8 cellular contexts compared by ENCODE assay signal in genomic region chr17:28552201-28552999, GRCh38. TPM values are rescaled to one million over a fixed set of nuclear protein-coding genes. Genes with fewer than 3 reads are reported as not detected.
DNase-seq lines count a peak whose midpoint lies in the region; ATAC-seq and TF ChIP-seq lines count a peak whose summit lies in the region.

Gene UNC119, minus strand, starts transcription at chr17:28552624. Its CDS starts 67 bp downstream, at chr17:28552557.

- BruUV-seq in PC-9 (replicated peaks; lab: Mats Ljungman, UMichigan) = no TSS peak

- H3K4me3 Mint-ChIP-seq in activated T-helper 1 cell treated with anti-CD3 and anti-CD28 coated beads, Interleukin-12 subunit alpha, Interleukin-12 subunit beta, Interleukin-2, Interleukin-4 antibody, amounts not matched to agents 30 ng/mL and 10 ng/mL and 1 ng/mL, durations not matched to agents 14 hours and 24 hours and 36 hours = peak within 1 kb of the TSS; percentile 94
- peak within 1 kb of the TSS; percentile 90 to 97 (median 91) for H3K4me3 Mint-ChIP-seq in naive thymus-derived CD8-positive, alpha-beta T cell
- peak within 1 kb of the TSS; percentile 89 to 99 for H3K4me3 Mint-ChIP-seq in stimulated activated naive B cell treated with anti-CD40 and anti-IgM and Interleukin-4, amounts not matched to agents 10 μg/mL and 1 μg/mL and 100 μg/mL, for 72 hours

- H3K9me3 ChIP-seq in PC-9 (ENCODE audit: insufficient read depth, low read depth) = no peaks in the 10 kb centered on the region

- peak within 1 kb of the TSS; percentile 87 for H2AFZ ChIP-seq in PC-9

- H3K36me3 Mint-ChIP-seq in activated T-helper 1 cell treated with anti-CD3 and anti-CD28 coated beads, Interleukin-12 subunit alpha, Interleukin-12 subunit beta, Interleukin-2, Interleukin-4 antibody, amounts not matched to agents 30 ng/mL and 10 ng/mL and 1 ng/mL, durations not matched to agents 14 hours and 24 hours and 36 hours (ENCODE audit: low read depth) = peaks cover 46% of the 10 kb centered on the region
- peaks cover 0 to 36% (median 19%) of the 10 kb centered on the region in 3 donors for H3K36me3 Mint-ChIP-seq in naive thymus-derived CD8-positive, alpha-beta T cell
- H3K36me3 Mint-ChIP-seq in stimulated activated naive B cell treated with anti-CD40 and anti-IgM and Interleukin-4, amounts not matched to agents 10 μg/mL and 1 μg/mL and 100 μg/mL, for 72 hours = peaks cover 31 to 54% of the 10 kb centered on the region in 2 donors

- H3K36me3 ChIP-seq in PC-9 (ENCODE audit: low read depth) = no peaks in the 10 kb centered on the region

- POLR2A ChIA-PET in PC-9 (lab: Charles Lee; ENCODE audit: unreplicated experiment) = interaction anchor here (0.5 to 0.6 kb wide), 3 partner anchors 24 to 566 kb away, joined by 4 to 12 read pairs (median 4); partner anchors contain the start of gene ALDOC
- POLR2A ChIA-PET in naive thymus-derived CD8-positive, alpha-beta T cell (lab: Charles Lee) = interaction anchor here (1.2 to 7.5 kb wide), 5 partner anchors 13 to 167 kb away, joined by 3 to 81 read pairs (median 4); partner anchors contain the start of genes ALDOC, PIGS, RPL23A and SPAG5

- no peaks in the 10 kb centered on the region for H3K27me3 Mint-ChIP-seq in activated T-helper 1 cell treated with anti-CD3 and anti-CD28 coated beads, Interleukin-12 subunit alpha, Interleukin-12 subunit beta, Interleukin-2, Interleukin-4 antibody, amounts not matched to agents 30 ng/mL and 10 ng/mL and 1 ng/mL, durations not matched to agents 14 hours and 24 hours and 36 hours (ENCODE audit: insufficient read depth)
- no peaks in the 10 kb centered on the region for H3K27me3 Mint-ChIP-seq in naive thymus-derived CD8-positive, alpha-beta T cell
- no peaks in the 10 kb centered on the region for H3K27me3 Mint-ChIP-seq in stimulated activated naive B cell treated with anti-CD40 and anti-IgM and Interleukin-4, amounts not matched to agents 10 μg/mL and 1 μg/mL and 100 μg/mL, for 72 hours

- H3K27ac ChIP-seq in PC-9 = no peak within 1 kb of the TSS

- H3K9me2 ChIP-seq in PC-9 (ENCODE audit: insufficient read depth) = no peaks in the 10 kb centered on the region

- H3K9me3 Mint-ChIP-seq in activated T-helper 1 cell treated with anti-CD3 and anti-CD28 coated beads, Interleukin-12 subunit alpha, Interleukin-12 subunit beta, Interleukin-2, Interleukin-4 antibody, amounts not matched to agents 30 ng/mL and 10 ng/mL and 1 ng/mL, durations not matched to agents 14 hours and 24 hours and 36 hours = no peaks in the 10 kb centered on the region
- H3K9me3 Mint-ChIP-seq in naive thymus-derived CD8-positive, alpha-beta T cell = no peaks in the 10 kb centered on the region
- no peaks in the 10 kb centered on the region for H3K9me3 Mint-ChIP-seq in stimulated activated naive B cell treated with anti-CD40 and anti-IgM and Interleukin-4, amounts not matched to agents 10 μg/mL and 1 μg/mL and 100 μg/mL, for 72 hours

- TF ChIP-seq CTCF in PC-9 (conservative IDR thresholded peaks at IDR 0.05) = no peak
- no peak for TF ChIP-seq CTCF in fibroblast of mammary gland (conservative IDR thresholded peaks at IDR 0.05; ENCODE audit: control insufficient read depth, insufficient read depth, low read depth, low read length)

- H3K27me3 ChIP-seq in PC-9 (ENCODE audit: insufficient read depth, low read depth) = no peaks in the 10 kb centered on the region

- peak within 1 kb of the TSS; percentile 74 for H3K4me3 ChIP-seq in PC-9
- H3K4me3 ChIP-seq in fibroblast of mammary gland (ENCODE audit: control insufficient read depth, low read depth, low read length) = peak within 1 kb of the TSS; percentile 57

- peak within 1 kb of the TSS; percentile 94 for H3K4me2 ChIP-seq in PC-9

- H3K79me2 ChIP-seq in PC-9 (ENCODE audit: low read depth) = peaks cover 5% of the 10 kb centered on the region; the same call in 1 of the 2 replicates

- peaks cover 66% of the 10 kb centered on the region for H3K4me1 Mint-ChIP-seq in activated T-helper 1 cell treated with anti-CD3 and anti-CD28 coated beads, Interleukin-12 subunit alpha, Interleukin-12 subunit beta, Interleukin-2, Interleukin-4 antibody, amounts not matched to agents 30 ng/mL and 10 ng/mL and 1 ng/mL, durations not matched to agents 14 hours and 24 hours and 36 hours (ENCODE audit: low read depth)
- H3K4me1 Mint-ChIP-seq in naive thymus-derived CD8-positive, alpha-beta T cell = peaks cover 43 to 62% (median 53%) of the 10 kb centered on the region in 4 donors
- H3K4me1 Mint-ChIP-seq in stimulated activated naive B cell treated with anti-CD40 and anti-IgM and Interleukin-4, amounts not matched to agents 10 μg/mL and 1 μg/mL and 100 μg/mL, for 72 hours = peaks cover 55 to 62% of the 10 kb centered on the region in 2 donors

- peak within 1 kb of the TSS; percentile 91 for H3K27ac Mint-ChIP-seq in activated T-helper 1 cell treated with anti-CD3 and anti-CD28 coated beads, Interleukin-12 subunit alpha, Interleukin-12 subunit beta, Interleukin-2, Interleukin-4 antibody, amounts not matched to agents 30 ng/mL and 10 ng/mL and 1 ng/mL, durations not matched to agents 14 hours and 24 hours and 36 hours
- peak within 1 kb of the TSS; percentile 71 to 97 (median 93) for H3K27ac Mint-ChIP-seq in naive thymus-derived CD8-positive, alpha-beta T cell
- H3K27ac Mint-ChIP-seq in stimulated activated naive B cell treated with anti-CD40 and anti-IgM and Interleukin-4, amounts not matched to agents 10 μg/mL and 1 μg/mL and 100 μg/mL, for 72 hours = peak within 1 kb of the TSS; percentile 86

- intact Hi-C loops in PC-9 (cut with micrococcal nuclease; ENCODE audit: unreplicated experiment) = no loop called here
- intact Hi-C loops in activated T-helper 1 cell treated with anti-CD3 and anti-CD28 coated beads, Interleukin-12 subunit alpha, Interleukin-12 subunit beta, Interleukin-2, Interleukin-4 antibody, amounts not matched to agents 30 ng/mL and 10 ng/mL and 1 ng/mL, durations not matched to agents 14 hours and 24 hours and 36 hours (cut with micrococcal nuclease) = loop anchor here (1.0 kb wide), 2 partner anchors 19 to 24 kb away; partner anchors contain the start of genes ALDOC and PIGS

- CTCF ChIA-PET in PC-9 (lab: Charles Lee) = interaction anchor here (0.5 to 0.6 kb wide), 2 partner anchors 14 to 92 kb away, joined by 3 to 4 read pairs; partner anchors contain the start of gene BLTP2

- peaks cover 8% of the 10 kb centered on the region for H4K20me1 ChIP-seq in PC-9 (ENCODE audit: insufficient read depth)

- peak; percentile 62 to 76 for DNase-seq in AML-193 (lab: John Stamatoyannopoulos, UW)
- DNase-seq in GM19238 (ENCODE audit: insufficient read length, low spot score) = peak; percentile 83
- peak; percentile 80 for DNase-seq in HT-29 (ENCODE audit: low spot score)
- DNase-seq in PC-9 = peak in 1 of 2 experiments; percentile 78
- peak; percentile 70 for DNase-seq in activated T-helper 1 cell treated with anti-CD3 and anti-CD28 coated beads, Interleukin-12 subunit alpha, Interleukin-12 subunit beta, Interleukin-2, Interleukin-4 antibody, amounts not matched to agents 30 ng/mL and 10 ng/mL and 1 ng/mL, durations not matched to agents 14 hours and 24 hours and 36 hours (ENCODE audit: low spot score)
- peak; percentile 37 for DNase-seq in fibroblast of mammary gland (ENCODE audit: low read depth)
- DNase-seq in naive thymus-derived CD8-positive, alpha-beta T cell = peak; percentile 53 to 90 (median 76)
- peak; percentile 67 for DNase-seq in stimulated activated naive B cell treated with anti-CD40 and anti-IgM and Interleukin-4, amounts not matched to agents 10 μg/mL and 1 μg/mL and 100 μg/mL, for 72 hours

- peak; percentile 67 to 82 for ATAC-seq in naive thymus-derived CD8-positive, alpha-beta T cell
- ATAC-seq in stimulated activated naive B cell treated with anti-CD40 and anti-IgM and Interleukin-4, amounts not matched to agents 10 μg/mL and 1 μg/mL and 100 μg/mL, for 72 hours (replicated peaks) = peak; percentile 74 to 79

- peaks cover 7% of the 10 kb centered on the region; the same call in 1 of the 2 replicates for H3K4me1 ChIP-seq in PC-9 (replicated peaks; ENCODE audit: insufficient read depth)

- H3F3A ChIP-seq in PC-9 (ENCODE audit: insufficient read depth, low read depth) = peaks cover 7% of the 10 kb centered on the region; the same call in 1 of the 2 replicates

RNA-seq across cellular contexts. Expression of gene UNC119, which starts in this region (rescaled TPM):
- total RNA-seq in HT-29 (2014; rRNA removed; shearing (Covaris generic)) = 28.9 and 36.7 TPM in 2 replicates
- 39.7 and 48.8 TPM in 2 replicates for total RNA-seq in PC-9 (2021)
- 63.3 and 63.9 TPM in 2 replicates for total RNA-seq in activated T-helper 1 cell treated with anti-CD3 and anti-CD28 coated beads, Interleukin-12 subunit alpha, Interleukin-12 subunit beta, Interleukin-2, Interleukin-4 antibody, amounts not matched to agents 30 ng/mL and 10 ng/mL and 1 ng/mL, durations not matched to agents 14 hours and 24 hours and 36 hours
- 10 to 100 TPM; 36.6 to 43.8 TPM for total RNA-seq in naive thymus-derived CD8-positive, alpha-beta T cell
- polyA plus RNA-seq in naive thymus-derived CD8-positive, alpha-beta T cell = 10 to 100 TPM; 18.4 to 27.1 (median 26.6) TPM
